ENCODE assay signal across 8 cellular contexts in genomic region chr14:94081386-94081820, GRCh38. TPM values are rescaled to one million over a fixed set of nuclear protein-coding genes. Genes with fewer than 3 reads are reported as not detected.
DNase-seq lines count a peak whose midpoint lies in the region; ATAC-seq and TF ChIP-seq lines count a peak whose summit lies in the region.

No MANE protein-coding gene starts in this region.

- H4K5ac ChIP-seq in mesendoderm (ENCODE audit: low read length): no peak overlapping the region

- H2AK5ac ChIP-seq in mesendoderm (ENCODE audit: low read length): no peak overlapping the region

- H2BK5ac ChIP-seq in mesendoderm (ENCODE audit: low read length): no peak overlapping the region

- H3K4me1 Mint-ChIP-seq in IgD-negative memory B cell: peaks cover 31 to 36% (median 31%) of the 10 kb centered on the region in 3 donors

- H4K8ac ChIP-seq in mesendoderm (ENCODE audit: low read depth, low read length): no peak overlapping the region

- ATAC-seq in DND-41 (ENCODE audit: insufficient read depth, low read depth) (peak; percentile 25), GM21447 (IDR thresholded peaks at IDR 0.05; ENCODE audit: unreplicated experiment) (peak; percentile 26)

- H3K4ac ChIP-seq in mesendoderm (ENCODE audit: low read depth, low read length): no peak overlapping the region

- no CpG with 5 or more reads among the region's 19 CpGs for WGBS in mesendoderm (ENCODE audit: extremely low coverage, insufficient coverage, low lambda C conversion rate)

- no peak overlapping the region for H3K18ac ChIP-seq in mesendoderm (ENCODE audit: low read length)

- TF ChIP-seq POLR2A in breast epithelium (IDR thresholded peaks at IDR 0.05): no peak

- peak overlapping the region; percentile 98 to 99 (median 99) for H3K4me3 Mint-ChIP-seq in IgD-negative memory B cell

- no peaks in the 10 kb centered on the region for H3K9me3 ChIP-seq in DND-41 (ENCODE audit: insufficient read depth, low read length, severe bottlenecking)
- H3K9me3 ChIP-seq in breast epithelium: no peaks in the 10 kb centered on the region

- H3K4me1 ChIP-seq in DND-41 (ENCODE audit: insufficient read depth, low read length) (peaks cover 51% of the 10 kb centered on the region), breast epithelium (peaks cover 0 to 12% of the 10 kb centered on the region in 2 donors), mesendoderm (ENCODE audit: control insufficient read depth, low read depth, low read length) (peaks cover 13% of the 10 kb centered on the region)

- peak overlapping the region; percentile 88 for H3K27ac ChIP-seq in DND-41 (ENCODE audit: low read length)
- H3K27ac ChIP-seq in breast epithelium: peak overlapping the region; percentile 86 to 97
- no peak overlapping the region for H3K27ac ChIP-seq in mesendoderm (ENCODE audit: low read depth, low read length)

- peak overlapping the region; percentile 95 for H2AFZ ChIP-seq in DND-41 (ENCODE audit: low read depth, low read length)

- H3K27ac Mint-ChIP-seq in IgD-negative memory B cell: peak overlapping the region; percentile 88 to 100 (median 98)

- H3K56ac ChIP-seq in mesendoderm (ENCODE audit: low read length): peak overlapping the region; percentile 91

- DNase-seq in DND-41 (no peak), breast epithelium (ENCODE audit: low spot score in 2 of 2) (no peak), mesendoderm (no peak), ureter (ENCODE audit: low spot score) (no peak), SIG-M5 treated with dmso at 0.1 percent for 504 hours (lab: John Stamatoyannopoulos, UW; ENCODE audit: unreplicated experiment) (no peak)
- DNase-seq in stimulated activated CD8-positive, alpha-beta memory T cell treated with anti-CD3 and anti-CD28 coated beads, Interleukin-4, amount 100 ng/mL, for 48 hours: no peak

- H3K27me3 Mint-ChIP-seq in IgD-negative memory B cell: no peaks in the 10 kb centered on the region

- H3K27me3 ChIP-seq in DND-41 (ENCODE audit: insufficient read depth, low read length, poor library complexity): no peaks in the 10 kb centered on the region
- H3K27me3 ChIP-seq in breast epithelium: no peaks in the 10 kb centered on the region
- H3K27me3 ChIP-seq in mesendoderm (ENCODE audit: insufficient read depth, low read length, poor library complexity): no peaks in the 10 kb centered on the region

- peaks cover 31% of the 10 kb centered on the region for H4K20me1 ChIP-seq in DND-41 (ENCODE audit: insufficient read depth, low read length)

- H2BK15ac ChIP-seq in mesendoderm (replicated peaks; ENCODE audit: low read depth): no peak overlapping the region

- peaks cover 0 to 2% (median 0%) of the 10 kb centered on the region in 3 donors for H3K9me3 Mint-ChIP-seq in IgD-negative memory B cell

- H3K4me3 ChIP-seq in DND-41 (ENCODE audit: low read depth in 1 of 2, low read length in 2 of 2) (peak overlapping the region; percentile 69 to 71), breast epithelium (peak overlapping the region; percentile 83 to 97 (median 97)), mesendoderm (ENCODE audit: low read length) (peak overlapping the region; percentile 83)

- H3K79me1 ChIP-seq in mesendoderm (ENCODE audit: low read length): peaks cover 27% of the 10 kb centered on the region

- TF ChIP-seq CTCF in DND-41 (IDR thresholded peaks at IDR 0.05; ENCODE audit: borderline replicate concordance, extremely low read depth, low read length, poor library complexity, severe bottlenecking) (no peak), breast epithelium (IDR thresholded peaks at IDR 0.05) (no peak)

- H3K9ac ChIP-seq in DND-41 (ENCODE audit: low read depth, low read length) (peak overlapping the region; percentile 90), mesendoderm (ENCODE audit: low read length) (peak overlapping the region; percentile 88)

- intact Hi-C loops in breast epithelium (cut with DNase I; ENCODE audit: low total_unique reads): no loop called here

- H2BK120ac ChIP-seq in mesendoderm (ENCODE audit: low read depth, low read length): no peak overlapping the region

- H3K79me2 ChIP-seq in DND-41 (ENCODE audit: insufficient read depth, low read length) (peaks cover 62% of the 10 kb centered on the region), mesendoderm (ENCODE audit: control insufficient read depth, insufficient read depth, low read length) (peaks cover 37% of the 10 kb centered on the region)

- H3K36me3 ChIP-seq in DND-41 (ENCODE audit: insufficient read depth, low read length) (peaks cover 30% of the 10 kb centered on the region), breast epithelium (no peaks in the 10 kb centered on the region), mesendoderm (ENCODE audit: control insufficient read depth, insufficient read depth, low read length) (peaks cover 6% of the 10 kb centered on the region)

- H3K36me3 Mint-ChIP-seq in IgD-negative memory B cell: peaks cover 12% of the 10 kb centered on the region

- H3K4me2 ChIP-seq in DND-41 (ENCODE audit: insufficient read depth, low read length): peak overlapping the region; percentile 87
- peak overlapping the region; percentile 96 for H3K4me2 ChIP-seq in mesendoderm (ENCODE audit: low read length)

- no peak overlapping the region for H3K23ac ChIP-seq in mesendoderm (ENCODE audit: low read length)

RNA-seq across cellular contexts. Expression of gene IFI27L1, which starts 0.3 kb away (rescaled TPM):
- 9.1 TPM for polyA plus RNA-seq in IgD-negative memory B cell
- 10 to 100 TPM in 2 of 3 donors, 1 to 10 TPM in 1; 6.6 to 14.5 (median 10.6) TPM for total RNA-seq in breast epithelium
- polyA plus RNA-seq in mesendoderm (2013, experiment 1 of 2): 14.1 TPM
- 14.6 TPM for polyA plus RNA-seq in mesendoderm (2013, experiment 2 of 2)
- 9.4 TPM for total RNA-seq in ureter

RNA-seq across cellular contexts. Expression of gene DDX24, which starts 0.4 kb away (rescaled TPM):
- polyA plus RNA-seq in IgD-negative memory B cell: 207 TPM
- 100 to 1,000 TPM; 156 to 201 (median 172) TPM for total RNA-seq in breast epithelium
- 181 TPM for polyA plus RNA-seq in mesendoderm (2013, experiment 1 of 2)
- polyA plus RNA-seq in mesendoderm (2013, experiment 2 of 2): 186 TPM
- 191 TPM for total RNA-seq in ureter

RNA-seq across cellular contexts. Expression of gene IFI27, which starts 29.1 kb away (rescaled TPM):
- not detected for polyA plus RNA-seq in IgD-negative memory B cell
- total RNA-seq in breast epithelium: 100 to 1,000 TPM; 101 to 196 (median 160) TPM
- polyA plus RNA-seq in mesendoderm (2013, experiment 1 of 2): 0.67 TPM
- polyA plus RNA-seq in mesendoderm (2013, experiment 2 of 2): 0.64 TPM
- total RNA-seq in ureter: 62.6 TPM

RNA-seq across cellular contexts. Expression of gene IFI27L2, which starts 48.0 kb away (rescaled TPM):
- polyA plus RNA-seq in IgD-negative memory B cell: 108 TPM
- total RNA-seq in breast epithelium (10 to 100 TPM; 74.2 to 98.8 (median 92.1) TPM), ureter (29.1 TPM)
- 10.3 TPM for polyA plus RNA-seq in mesendoderm (2013, experiment 1 of 2)
- 11.9 TPM for polyA plus RNA-seq in mesendoderm (2013, experiment 2 of 2)

RNA-seq across cellular contexts. Expression of gene OTUB2, which starts 55.3 kb away (rescaled TPM):
- 0.19 TPM for polyA plus RNA-seq in IgD-negative memory B cell
- 1 to 10 TPM in 1 of 3 donors, under 1 TPM in 2; 0.64 to 1.6 (median 0.73) TPM for total RNA-seq in breast epithelium
- polyA plus RNA-seq in mesendoderm (2013, experiment 1 of 2): 0.93 TPM
- polyA plus RNA-seq in mesendoderm (2013, experiment 2 of 2): 1.1 TPM
- 1.6 TPM for total RNA-seq in ureter
